Comparison of ENCODE assay signal across 8 cellular contexts in genomic region chr3:138914870-138915502, GRCh38. TPM values are rescaled to one million over a fixed set of nuclear protein-coding genes. Genes with fewer than 3 reads are reported as not detected.
DNase-seq lines count a peak whose midpoint lies in the region; ATAC-seq lines count a peak whose summit lies in the region.

No MANE protein-coding gene starts in this region.

- no peaks in the 10 kb centered on the region for H3K9me3 Mint-ChIP-seq in activated CD4-positive, alpha-beta memory T cell treated with anti-CD3 and anti-CD28 coated beads for 36 hours

- no peak overlapping the region for H3K27ac Mint-ChIP-seq in activated CD4-positive, alpha-beta memory T cell treated with anti-CD3 and anti-CD28 coated beads for 36 hours

- POLR2A ChIA-PET in activated CD4-positive, alpha-beta memory T cell treated with anti-CD3 and anti-CD28 coated beads for 36 hours (lab: Charles Lee) = interaction anchor here (1.0 to 1.7 kb wide), 4 partner anchors 80 to 321 kb away, joined by 4 to 7 read pairs (median 6); partner anchors contain the start of gene CEP70

- H3K9me3 ChIP-seq in BLaER1 (no peaks in the 10 kb centered on the region), HUES48 (ENCODE audit: control insufficient read depth, insufficient read depth, low read length) (no peaks in the 10 kb centered on the region), right cardiac atrium (ENCODE audit: control insufficient read depth, low read length) (no peaks in the 10 kb centered on the region), skeletal muscle tissue (ENCODE audit: control insufficient read depth in 3 of 3, low read length in 3 of 3) (no peaks in the 10 kb centered on the region)

- H3K27ac ChIP-seq in BLaER1 (0 out of 2 replicates have a peak overlapping the region, but pooled peaks have one; percentile 73), HUES48 (ENCODE audit: low read depth, low read length) (peak overlapping the region; percentile 89), right cardiac atrium (ENCODE audit: low read length) (peak overlapping the region; percentile 74), skeletal muscle tissue (ENCODE audit: low read depth, low read length) (peak overlapping the region; percentile 91)

- no peak for DNase-seq in activated CD4-positive, alpha-beta memory T cell treated with anti-CD3 and anti-CD28 coated beads for 36 hours
- DNase-seq in right cardiac atrium (no peak), DMS 273 treated with DMSO at 0.1 percent for 48 hours (lab: John Stamatoyannopoulos, UW) (no peak), NCI-H524 (lab: John Stamatoyannopoulos, UW) (no peak)

- H3K9ac ChIP-seq in BLaER1 (peak overlapping the region; percentile 82), HUES48 (ENCODE audit: low read depth, low read length) (no peak overlapping the region), skeletal muscle tissue (ENCODE audit: low read depth in 1 of 3, low read length in 3 of 3) (peak overlapping the region; percentile 47 to 92 (median 90))

- H3K27me3 Mint-ChIP-seq in activated CD4-positive, alpha-beta memory T cell treated with anti-CD3 and anti-CD28 coated beads for 36 hours = no peaks in the 10 kb centered on the region

- ATAC-seq in GM19467 (IDR thresholded peaks at IDR 0.05; ENCODE audit: unreplicated experiment) = peak; percentile 14
- peak in 1 of 2 donors; percentile 66 for ATAC-seq in right cardiac atrium

- H3K4me3 ChIP-seq in BLaER1 (peak overlapping the region; percentile 77), HUES48 (ENCODE audit: low read depth, low read length) (peak overlapping the region; percentile 87), right cardiac atrium (ENCODE audit: low read length) (peak overlapping the region; percentile 69), skeletal muscle tissue (ENCODE audit: low read length in 3 of 3) (peak overlapping the region; percentile 64 to 98 (median 68))

- no peaks in the 10 kb centered on the region for H4K20me1 ChIP-seq in BLaER1

- peak overlapping the region; percentile 93 for H3K4me2 ChIP-seq in BLaER1

- no peaks in the 10 kb centered on the region for H3K36me3 Mint-ChIP-seq in activated CD4-positive, alpha-beta memory T cell treated with anti-CD3 and anti-CD28 coated beads for 36 hours

- CTCF ChIA-PET in activated CD4-positive, alpha-beta memory T cell treated with anti-CD3 and anti-CD28 coated beads for 36 hours (lab: Charles Lee) = interaction anchor here (0.6 to 10.5 kb wide), 98 partner anchors 7 to 1841 kb away, joined by 3 to 245 read pairs (median 5); partner anchors contain the start of genes ARMC8, CEP70, ESYT3 and FAIM

- H3K27me3 ChIP-seq in BLaER1 = no peaks in the 10 kb centered on the region
- peaks cover 2% of the 10 kb centered on the region; the same call in 1 of the 2 replicates for H3K27me3 ChIP-seq in HUES48 (ENCODE audit: control insufficient read depth, insufficient read depth, low read length)
- no peaks in the 10 kb centered on the region for H3K27me3 ChIP-seq in right cardiac atrium (ENCODE audit: control insufficient read depth, insufficient read depth)
- no peaks in the 10 kb centered on the region for H3K27me3 ChIP-seq in skeletal muscle tissue (ENCODE audit: control insufficient read depth in 3 of 3, insufficient read depth in 3 of 3, low read length in 3 of 3)

- peak overlapping the region; percentile 78 for H3K4me3 Mint-ChIP-seq in activated CD4-positive, alpha-beta memory T cell treated with anti-CD3 and anti-CD28 coated beads for 36 hours

- peaks cover 5% of the 10 kb centered on the region for H3K4me1 Mint-ChIP-seq in activated CD4-positive, alpha-beta memory T cell treated with anti-CD3 and anti-CD28 coated beads for 36 hours (ENCODE audit: low read depth)

- H3K36me3 ChIP-seq in BLaER1 = no peaks in the 10 kb centered on the region
- H3K36me3 ChIP-seq in HUES48 (ENCODE audit: control insufficient read depth, insufficient read depth, low read length) = no peaks in the 10 kb centered on the region
- H3K36me3 ChIP-seq in skeletal muscle tissue (ENCODE audit: control insufficient read depth in 3 of 3, insufficient read depth in 3 of 3, low read length in 3 of 3) = no peaks in the 10 kb centered on the region

- H3K4me1 ChIP-seq in BLaER1 = peaks cover 8% of the 10 kb centered on the region; the same call in 1 of the 2 replicates
- 0 out of 2 replicates have a peak, but pooled peaks cover 2% of the 10 kb centered on the region for H3K4me1 ChIP-seq in HUES48 (ENCODE audit: control insufficient read depth, insufficient read depth, low read length)
- no peaks in the 10 kb centered on the region for H3K4me1 ChIP-seq in right cardiac atrium (ENCODE audit: control insufficient read depth, insufficient read depth, low read length)
- H3K4me1 ChIP-seq in skeletal muscle tissue (ENCODE audit: control insufficient read depth in 3 of 3, insufficient read depth in 3 of 3, low read length in 3 of 3) = peaks cover 5 to 9% (median 6%) of the 10 kb centered on the region in 3 donors

- 15% methylated on average over 19 of the region's 19 CpGs for WGBS in right cardiac atrium

- intact Hi-C loops in activated CD4-positive, alpha-beta memory T cell treated with anti-CD3 and anti-CD28 coated beads for 36 hours (cut with micrococcal nuclease) = loop anchor here (1.0 to 5.0 kb wide), 5 partner anchors 82 to 733 kb away; no protein-coding TSS in a partner anchor
- intact Hi-C loops in right cardiac atrium (cut with DNase I) = loop anchor here in 3 of 4 donors (2.0 to 10.0 kb wide), 6 partner anchors 80 to 323 kb away; partner anchors contain the start of genes CEP70 (in 3 of the 3) and PIK3CB (in 1 of the 3)

RNA-seq across cellular contexts. Expression of gene FOXL2, which starts 32.0 kb away (rescaled TPM):
- not detected for total RNA-seq in activated CD4-positive, alpha-beta memory T cell treated with anti-CD3 and anti-CD28 coated beads for 36 hours
- total RNA-seq in right cardiac atrium (not detected), skeletal muscle tissue (not detected)
- polyA plus RNA-seq in right cardiac atrium = not detected

RNA-seq across cellular contexts. Expression of gene FOXL2NB, which starts 32.0 kb away (rescaled TPM):
- not detected for total RNA-seq in activated CD4-positive, alpha-beta memory T cell treated with anti-CD3 and anti-CD28 coated beads for 36 hours
- total RNA-seq in right cardiac atrium = not detected
- not detected for polyA plus RNA-seq in right cardiac atrium
- total RNA-seq in skeletal muscle tissue = not detected
